In genomic region chr12:120363274-120363855, GRCh38 we compare ENCODE assay signal across 22 cellular contexts. TPM values are rescaled to one million over a fixed set of nuclear protein-coding genes. Genes with fewer than 3 reads are reported as not detected.
DNase-seq lines count a peak whose midpoint lies in the region; ATAC-seq, FAIRE-seq and TF ChIP-seq lines count a peak whose summit lies in the region.
"Had no signal": no experiment of that assay in that cellular context is flagged by ENCODE, and none has a peak within 500 bp of the region (broad histone marks: within the 10 kb centered on the region; RNA-seq: fewer than 3 reads in every experiment).

No MANE protein-coding gene starts in this region.

- TF ChIP-seq POLR2A in gastrocnemius medialis (IDR thresholded peaks at IDR 0.05) = no peak

- DNase-seq in HFF-Myc (ENCODE audit: extremely low read depth, low read depth) (peak; percentile 16), NCI-H524 treated with DMSO at 0.1 percent for 48 hours (lab: John Stamatoyannopoulos, UW) (peak; percentile 90), endodermal cell (peak; percentile 74), retinal pigment epithelial cell (ENCODE audit: low read depth) (no peak), gastrocnemius medialis (no peak), HTR-8/SVneo (ENCODE audit: insufficient read length, low spot score) (no peak)
- DNase-seq: activated CD4-positive, alpha-beta T cell treated with anti-CD3 and anti-CD28 coated beads, Interleukin-2, amount 10 ng/mL, durations not matched to agents 7 days and 5 days; activated T-cell treated with anti-CD3 and anti-CD28 coated beads for 4 hours; amygdala; Caco-2; cerebellar nuclear complex; effector memory CD4-positive, alpha-beta T cell; heart left ventricle; NCI-H345; pancreas; RPMI8226; stimulated activated naive CD4-positive, alpha-beta T cell; transverse colon had no signal

- no peaks in the 10 kb centered on the region for H3K27me3 ChIP-seq in endodermal cell (ENCODE audit: control insufficient read depth, insufficient read depth, low read length, poor library complexity, severe bottlenecking)
- H3K27me3 ChIP-seq in gastrocnemius medialis = peaks cover 22 to 31% (median 28%) of the 10 kb centered on the region in 3 donors
- H3K27me3 ChIP-seq: pancreas had no signal

- in situ Hi-C loops in gastrocnemius medialis (cut with MboI; ENCODE audit: low sequenced_read_pairs in 4 of 4) = no loop called here

- peak overlapping the region; percentile 97 for H3K27ac Mint-ChIP-seq in endodermal cell
- H3K27ac Mint-ChIP-seq: activated CD4-positive, alpha-beta T cell treated with anti-CD3 and anti-CD28 coated beads, Interleukin-2, amount 10 ng/mL, durations not matched to agents 7 days and 5 days had no signal

- H3K9me3 Mint-ChIP-seq in endodermal cell = no peaks in the 10 kb centered on the region
- H3K9me3 Mint-ChIP-seq: activated CD4-positive, alpha-beta T cell treated with anti-CD3 and anti-CD28 coated beads, Interleukin-2, amount 10 ng/mL, durations not matched to agents 7 days and 5 days had no signal

- H3K27me3 Mint-ChIP-seq in endodermal cell (ENCODE audit: insufficient read depth) = no peaks in the 10 kb centered on the region

- peaks cover 35% of the 10 kb centered on the region for H3K4me1 ChIP-seq in endodermal cell (ENCODE audit: control insufficient read depth, insufficient read depth, low read length)
- H3K4me1 ChIP-seq in gastrocnemius medialis = peaks cover 0 to 7% of the 10 kb centered on the region in 2 donors

- ATAC-seq in HG03108 (IDR thresholded peaks at IDR 0.05; ENCODE audit: unreplicated experiment) (no peak), gastrocnemius medialis (no peak)
- ATAC-seq: heart left ventricle, pancreas had no signal

- H3K4me3 ChIP-seq in HFF-Myc (replicated peaks; ENCODE audit: low read depth, low read length) = no peak overlapping the region
- H3K4me3 ChIP-seq in endodermal cell (ENCODE audit: low read length) = no peak overlapping the region
- no peak overlapping the region for H3K4me3 ChIP-seq in retinal pigment epithelial cell (ENCODE audit: low read length)
- no peak overlapping the region for H3K4me3 ChIP-seq in gastrocnemius medialis
- H3K4me3 ChIP-seq: heart left ventricle, pancreas, transverse colon had no signal

- H3K27ac ChIP-seq in endodermal cell (ENCODE audit: low read depth, low read length) = peak overlapping the region; percentile 100
- H3K27ac ChIP-seq in gastrocnemius medialis = no peak overlapping the region
- H3K27ac ChIP-seq: heart left ventricle, pancreas, transverse colon had no signal

- intact Hi-C loops in gastrocnemius medialis (cut with DNase I; ENCODE audit: low total_unique reads) = no loop called here

- no peak overlapping the region for H3K9ac ChIP-seq in endodermal cell (ENCODE audit: extremely low read depth, low read length, poor library complexity, severe bottlenecking)

- TF ChIP-seq CTCF in HFF-Myc (IDR thresholded peaks at IDR 0.05; ENCODE audit: low read depth, low read length, missing control alignments) (no peak), endodermal cell (conservative IDR thresholded peaks at IDR 0.05) (peak; percentile 50), retinal pigment epithelial cell (conservative IDR thresholded peaks at IDR 0.05; ENCODE audit: low read depth, low read length) (peak; percentile 15), gastrocnemius medialis (IDR thresholded peaks at IDR 0.05 in 4 of 5, conservative IDR thresholded peaks at IDR 0.05 in 1 of 5) (no peak)

- peaks cover 74% of the 10 kb centered on the region for H3K4me1 Mint-ChIP-seq in endodermal cell

- H3K36me3 ChIP-seq in endodermal cell (ENCODE audit: control insufficient read depth, insufficient read depth, low read length) = peaks cover 73% of the 10 kb centered on the region
- no peaks in the 10 kb centered on the region for H3K36me3 ChIP-seq in gastrocnemius medialis
- H3K36me3 ChIP-seq: heart left ventricle, pancreas, transverse colon had no signal

- no peak for FAIRE-seq in HTR-8/SVneo (lab: Jason Lieb, UNC)
- FAIRE-seq: GM19239, pancreas had no signal

- WGBS in endodermal cell (ENCODE audit: insufficient coverage in 1 of 2, insufficient read length in 1 of 2), 2 experiments = 89 to 90% methylated on average over 7 to 9 of the region's 9 CpGs

- H3K9me3 ChIP-seq in endodermal cell (ENCODE audit: control insufficient read depth, low read length) (no peaks in the 10 kb centered on the region), gastrocnemius medialis (no peaks in the 10 kb centered on the region)
- H3K9me3 ChIP-seq: Caco-2, heart left ventricle, pancreas, transverse colon had no signal

- H3K36me3 Mint-ChIP-seq in endodermal cell (ENCODE audit: low read depth) = peaks cover 71% of the 10 kb centered on the region

- peak overlapping the region; percentile 48 for H3K4me3 Mint-ChIP-seq in endodermal cell
- H3K4me3 Mint-ChIP-seq: activated CD4-positive, alpha-beta T cell treated with anti-CD3 and anti-CD28 coated beads, Interleukin-2, amount 10 ng/mL, durations not matched to agents 7 days and 5 days had no signal

RNA-seq across cellular contexts. Expression of gene MSI1, which starts 5.6 kb away (rescaled TPM):
- total RNA-seq in endodermal cell (100 to 1,000 TPM in 1 of 2 donors, 10 to 100 TPM in 1; 92.8 to 105 TPM), gastrocnemius medialis (under 1 TPM in 1 of 4 donors, not detected in 3; 0.16 TPM)
- polyA plus RNA-seq in endodermal cell (2013, experiment 1 of 2) = 123 TPM
- polyA plus RNA-seq in endodermal cell (2013, experiment 2 of 2) = 104 TPM
- total RNA-seq: activated CD4-positive, alpha-beta T cell treated with anti-CD3 and anti-CD28 coated beads, Interleukin-2, amount 10 ng/mL, durations not matched to agents 7 days and 5 days had no signal

RNA-seq across cellular contexts. Expression of gene PLA2G1B, which starts 35.8 kb away (rescaled TPM):
- not detected for total RNA-seq in endodermal cell
- polyA plus RNA-seq in endodermal cell (2013, experiment 1 of 2) = not detected
- not detected for polyA plus RNA-seq in endodermal cell (2013, experiment 2 of 2)
- total RNA-seq in gastrocnemius medialis = not detected
- total RNA-seq: activated CD4-positive, alpha-beta T cell treated with anti-CD3 and anti-CD28 coated beads, Interleukin-2, amount 10 ng/mL, durations not matched to agents 7 days and 5 days; Caco-2; H4; lower leg skin; transverse colon had no signal
- polyA plus RNA-seq: heart left ventricle had no signal

Comparison
In these comparisons a context has a peak if more than half of its experiments do, and no peak if none do; other contexts are left out.
1. DNase-seq: peak in HFF-Myc (single experiment), NCI-H524 treated with DMSO at 0.1 percent for 48 hours (single experiment) and endodermal cell (single experiment); none in retinal pigment epithelial cell (single experiment), gastrocnemius medialis (0 of 2) and HTR-8/SVneo (single experiment).
2. CTCF ChIP-seq: peak in endodermal cell (single experiment) and retinal pigment epithelial cell (single experiment); none in HFF-Myc (single experiment) and gastrocnemius medialis (0 of 5).
3. RNA of gene MSI1, which starts 5.6 kb away (total RNA-seq): 92.8 to 105 TPM in endodermal cell; 0.16 TPM in gastrocnemius medialis; every median in the first group is over 10 times any median in the second.